In the genomic region with DNA sequence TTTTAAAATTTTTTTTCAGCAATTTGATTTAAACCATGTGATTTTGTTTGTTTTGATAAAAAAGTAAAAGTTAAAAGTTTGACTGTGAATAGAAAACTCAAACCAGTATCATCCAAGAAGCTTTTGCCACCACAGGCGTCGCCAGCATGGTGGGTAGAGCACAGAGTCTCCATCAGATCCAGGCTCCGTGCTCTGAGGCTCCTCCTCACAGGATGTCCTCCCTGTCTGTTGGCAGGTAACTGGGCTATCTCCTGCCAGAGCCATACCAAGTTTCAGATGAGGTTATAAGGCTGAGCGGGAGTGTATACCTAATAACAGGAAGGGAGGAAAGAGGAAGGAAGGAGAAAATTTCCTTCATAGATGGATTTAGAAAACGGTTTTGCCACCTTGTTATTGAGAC, we compare ENCODE assay signal across 21 cellular contexts. TPM values are rescaled to one million over a fixed set of nuclear protein-coding genes. Genes with fewer than 3 reads are reported as not detected.
DNase-seq lines count a peak whose midpoint lies in the region; ATAC-seq, FAIRE-seq and TF ChIP-seq lines count a peak whose summit lies in the region.
"Had no signal": no experiment of that assay in that cellular context is flagged by ENCODE, and none has a peak within 500 bp of the region (broad histone marks: within the 10 kb centered on the region; RNA-seq: fewer than 3 reads in every experiment).

No MANE protein-coding gene starts in this region.

- no peak overlapping the region for H3K4me3 Mint-ChIP-seq in WTC11
- H3K4me3 Mint-ChIP-seq: CD4-positive, alpha-beta T cell had no signal

- DNase-seq in HepG2 (ENCODE audit: low spot score) (no peak), right lobe of liver (no peak), WTC11 (ENCODE audit: low spot score) (no peak), hepatocyte (ENCODE audit: low spot score) (no peak), KG1 (lab: John Stamatoyannopoulos, UW) (no peak), coronary artery (ENCODE audit: low spot score) (no peak), NCI-H2171 (lab: John Stamatoyannopoulos, UW) (no peak)
- DNase-seq: 8988T; CD4-positive, alpha-beta T cell; COR-L47; GDM1; MM.1S; NCI-H2029 treated with DMSO at 0.1 percent for 48 hours; NCI-H226; NCI-H510A; OCI-M1; Peyer's patch; SHP77 treated with DMSO at 0.1 percent for 48 hours had no signal

- H3K4me2 ChIP-seq in HepG2 (ENCODE audit: low read depth, low read length) (no peak overlapping the region), hepatocyte (no peak overlapping the region)

- H3K9me3 Mint-ChIP-seq in WTC11 = no peaks in the 10 kb centered on the region
- H3K9me3 Mint-ChIP-seq: CD4-positive, alpha-beta T cell had no signal

- H3K4me1 Mint-ChIP-seq in WTC11 = peaks cover 10% of the 10 kb centered on the region

- no peaks in the 10 kb centered on the region for H3K27me3 ChIP-seq in HepG2 (ENCODE audit: control insufficient read depth in 1 of 2, insufficient read depth in 2 of 2, low read length in 2 of 2)
- no peaks in the 10 kb centered on the region for H3K27me3 ChIP-seq in right lobe of liver
- no peaks in the 10 kb centered on the region for H3K27me3 ChIP-seq in hepatocyte
- H3K27me3 ChIP-seq: Peyer's patch had no signal

- no peak overlapping the region for H3K27ac Mint-ChIP-seq in WTC11
- H3K27ac Mint-ChIP-seq: CD4-positive, alpha-beta T cell had no signal

- intact Hi-C loops in HepG2 (cut with micrococcal nuclease; ENCODE audit: unreplicated experiment) (no loop called here), right lobe of liver (cut with DNase I) (no loop called here)

- H3K9me3 ChIP-seq in HepG2 (ENCODE audit: low read length) (no peaks in the 10 kb centered on the region), right lobe of liver (no peaks in the 10 kb centered on the region), hepatocyte (ENCODE audit: low read depth) (no peaks in the 10 kb centered on the region)
- H3K9me3 ChIP-seq: Peyer's patch had no signal

- no peak for ATAC-seq in HepG2
- ATAC-seq in right lobe of liver = no peak
- no peak for ATAC-seq in WTC11
- no peak for ATAC-seq in GM21576 (IDR thresholded peaks at IDR 0.05; ENCODE audit: unreplicated experiment)

- no TSS peak for BruUV-seq in HepG2 (replicated peaks; lab: Mats Ljungman, UMichigan)

- H3K79me2 ChIP-seq in HepG2 (ENCODE audit: insufficient read depth, low read length) (peaks cover 97% of the 10 kb centered on the region), hepatocyte (peaks cover 87% of the 10 kb centered on the region)

- CTCF ChIA-PET in HepG2 (lab: Yijun Ruan, JAX; ENCODE audit: low intra/inter-chr PET ratio, low total read pairs) (no interaction called here), WTC11 (lab: Charles Lee) (interaction anchor here (1.4 kb wide), 1 partner anchor 77 kb away, joined by 4 read pairs; no protein-coding TSS in a partner anchor)

- TF ChIP-seq RAD21 in HepG2 (CRISPR knock-in tag; IDR thresholded peaks at IDR 0.05) = no peak

- H2AFZ ChIP-seq in HepG2 (ENCODE audit: low read length) (no peak overlapping the region), hepatocyte (no peak overlapping the region)

- POLR2A ChIA-PET in HepG2 (lab: Yijun Ruan, JAX) (no interaction called here), WTC11 (lab: Charles Lee) (no interaction called here)

- in situ Hi-C loops in HepG2 (cut with HindIII; ENCODE audit: extremely low pct_ligation_motif_present, low pct_unique_long_range_greater_than_20kb) = no loop called here

- H3K27me3 Mint-ChIP-seq in WTC11 (ENCODE audit: low read depth) = no peaks in the 10 kb centered on the region
- H3K27me3 Mint-ChIP-seq: CD4-positive, alpha-beta T cell had no signal

- WGBS in HepG2 (ENCODE audit: low lambda C conversion rate) = 97% methylated on average over 5 of the region's 5 CpGs
- 78% methylated on average over 4 of the region's 5 CpGs for WGBS in right lobe of liver (ENCODE audit: insufficient coverage, low coverage, low lambda C conversion rate, missing lambda C conversion rate)
- 93% methylated on average over 5 of the region's 5 CpGs for WGBS in hepatocyte (ENCODE audit: low lambda C conversion rate, missing lambda C conversion rate)

- H3K4me1 ChIP-seq in HepG2 (ENCODE audit: insufficient read depth, low read length) (peaks cover 69% of the 10 kb centered on the region), right lobe of liver (peaks cover 0 to 56% (median 20%) of the 10 kb centered on the region in 4 donors), hepatocyte (ENCODE audit: insufficient read depth) (peaks cover 17% of the 10 kb centered on the region)

- H3K36me3 ChIP-seq in HepG2 (replicated peaks in 1 of 2; ENCODE audit: control insufficient read depth in 1 of 2, insufficient read depth in 2 of 2, low read length in 2 of 2) (peaks cover 0 to 6% of the 10 kb centered on the region in 2 experiments; a peak in 1 of 5 replicates), right lobe of liver (no peaks in the 10 kb centered on the region), hepatocyte (replicated peaks; ENCODE audit: insufficient read depth, low read depth) (no peaks in the 10 kb centered on the region)
- H3K36me3 ChIP-seq: Peyer's patch had no signal

- no peaks in the 10 kb centered on the region for H3K36me3 Mint-ChIP-seq in WTC11

- TF ChIP-seq POLR2A in HepG2 (IDR thresholded peaks at IDR 0.05; ENCODE audit: insufficient read depth in 1 of 2, low read depth in 2 of 2, low read length in 2 of 2) (no peak), right lobe of liver (IDR thresholded peaks at IDR 0.05) (no peak)

- no peak for FAIRE-seq in HepG2 (lab: Jason Lieb, UNC)
- FAIRE-seq: GM12878 had no signal

- no peak overlapping the region for H3K27ac ChIP-seq in HepG2 (ENCODE audit: extremely low read length, insufficient read depth, low read length)
- no peak overlapping the region for H3K27ac ChIP-seq in right lobe of liver
- H3K27ac ChIP-seq in hepatocyte = peak overlapping the region; percentile 6
- peak overlapping the region in 1 of 2 donors; percentile 10 for H3K27ac ChIP-seq in coronary artery
- H3K27ac ChIP-seq: KMS-11 had no signal

- TF ChIP-seq EP300 in HepG2 (IDR thresholded peaks at IDR 0.05; ENCODE audit: low read depth in 2 of 2, low read length in 2 of 2) (no peak), HepG2 (CRISPR knock-in tag; IDR thresholded peaks at IDR 0.05; ENCODE audit: borderline replicate concordance) (no peak)

- no peaks in the 10 kb centered on the region for H3K9me2 ChIP-seq in hepatocyte (replicated peaks; ENCODE audit: insufficient read depth)

- no peak for TF ChIP-seq CTCF in HepG2 (CRISPR knock-in tag; IDR thresholded peaks at IDR 0.05)
- no peak for TF ChIP-seq CTCF in right lobe of liver (IDR thresholded peaks at IDR 0.05)
- TF ChIP-seq CTCF in WTC11 (IDR thresholded peaks at IDR 0.05) = no peak
- TF ChIP-seq CTCF in hepatocyte (IDR thresholded peaks at IDR 0.05; ENCODE audit: poor library complexity) = no peak
- no peak for TF ChIP-seq CTCF in coronary artery (IDR thresholded peaks at IDR 0.05)

- H3K4me3 ChIP-seq in HepG2 (replicated peaks in 1 of 3; ENCODE audit: insufficient read depth in 1 of 3, low read depth in 2 of 3, low read length in 3 of 3) (no peak overlapping the region), right lobe of liver (no peak overlapping the region), hepatocyte (no peak overlapping the region), coronary artery (no peak overlapping the region)
- H3K4me3 ChIP-seq: GM12878, Peyer's patch had no signal

- H4K20me1 ChIP-seq in HepG2 (ENCODE audit: insufficient read depth, low read length) (peaks cover 23% of the 10 kb centered on the region), hepatocyte (ENCODE audit: insufficient read depth, poor library complexity, severe bottlenecking) (peaks cover 9% of the 10 kb centered on the region)

- H3K9ac ChIP-seq in HepG2 (ENCODE audit: insufficient read depth, low read depth, low read length) = no peak overlapping the region
- H3K9ac ChIP-seq: KMS-11 had no signal

TF ChIP-seq in HepG2, 621 proteins besides CTCF, POLR2A, EP300 and RAD21:
- TF ChIP-seq ZNF263 (CRISPR knock-in tag; IDR thresholded peaks at IDR 0.05) (peak; percentile 88), FIP1L1 (IDR thresholded peaks at IDR 0.05; ENCODE audit: borderline replicate concordance, insufficient read depth, low read depth, low read length) (no peak)

RNA-seq across cellular contexts. Expression of a gene that starts 28.8 kb away (rescaled TPM):
- 25.0 and 26.1 TPM in 2 replicates for total RNA-seq in HepG2 (2016; rRNA removed; fragmentation: Illumina TruSeq; extraction: Trizol)
- total RNA-seq in HepG2 (2016; cell fraction: cytosol; rRNA removed; fragmentation: Illumina TruSeq; extraction: Trizol; ENCODE audit: low read depth) = 24.7 and 25.0 TPM in 2 replicates
- total RNA-seq in HepG2 (2016; cell fraction: insoluble cytoplasmic fraction; rRNA removed; fragmentation: Illumina TruSeq; extraction: Trizol) = 25.6 and 26.1 TPM in 2 replicates
- total RNA-seq in HepG2 (2016; cell fraction: membrane; rRNA removed; fragmentation: Illumina TruSeq; extraction: Trizol) = 46.3 and 52.2 TPM in 2 replicates
- 16.9 and 19.3 TPM in 2 replicates for total RNA-seq in HepG2 (2016; cell fraction: nucleus; rRNA removed; fragmentation: Illumina TruSeq; extraction: Trizol)
- polyA plus RNA-seq in HepG2 (2011; rRNA removed) = 95.3 and 142 TPM in 2 replicates
- polyA plus RNA-seq in HepG2 (2011; cell fraction: cytosol; rRNA removed) = 86.6 and 103 TPM in 2 replicates
- 70.8 and 101 TPM in 2 replicates for polyA plus RNA-seq in HepG2 (2011; cell fraction: nucleus; rRNA removed)
- 66.4 and 82.0 TPM in 2 replicates for polyA plus RNA-seq in HepG2 (2012)
- polyA plus RNA-seq in HepG2 (2016; cell fraction: cytosol; fragmentation: Illumina TruSeq; extraction: Trizol; ENCODE audit: low read depth) = 38.5 and 43.8 TPM in 2 replicates
- polyA plus RNA-seq in HepG2 (2016; cell fraction: insoluble cytoplasmic fraction; fragmentation: Illumina TruSeq; extraction: Trizol; ENCODE audit: low read depth) = 24.8 and 29.3 TPM in 2 replicates
- 47.5 and 48.6 TPM in 2 replicates for polyA plus RNA-seq in HepG2 (2016; cell fraction: membrane; fragmentation: Illumina TruSeq; extraction: Trizol; ENCODE audit: low read depth)
- polyA plus RNA-seq in HepG2 (2016; cell fraction: nucleus; fragmentation: Illumina TruSeq; extraction: Trizol; ENCODE audit: insufficient read depth, low read depth) = 19.3 and 20.6 TPM in 2 replicates
- polyA minus RNA-seq in HepG2 (2011; rRNA and poly(A)+ RNA removed; ENCODE audit: low replicate concordance) = 46.8 and 257 TPM in 2 replicates
- 69.6 and 74.0 TPM in 2 replicates for polyA minus RNA-seq in HepG2 (2011; cell fraction: cytosol; rRNA and poly(A)+ RNA removed)
- polyA minus RNA-seq in HepG2 (2011; cell fraction: nucleus; rRNA and poly(A)+ RNA removed) = 65.3 and 65.5 TPM in 2 replicates
- total RNA-seq in right lobe of liver = 10 to 100 TPM; 14.9 to 22.8 (median 18.0) TPM
- 28.0 to 41.2 TPM (median 28.6 TPM) in 3 replicates for total RNA-seq in WTC11 (2021)
- total RNA-seq in hepatocyte = 32.1 and 33.7 TPM in 2 replicates
- polyA plus RNA-seq in hepatocyte = 29.2 and 39.9 TPM in 2 replicates
